Comparison of ENCODE assay signal across 12 cellular contexts in genomic region chr14:23376477-23377200, GRCh38. TPM values are rescaled to one million over a fixed set of nuclear protein-coding genes. Genes with fewer than 3 reads are reported as not detected.
DNase-seq lines count a peak whose midpoint lies in the region; ATAC-seq and TF ChIP-seq lines count a peak whose summit lies in the region.
"Had no signal": no experiment of that assay in that cellular context is flagged by ENCODE, and none has a peak within 500 bp of the region (broad histone marks: within the 10 kb centered on the region; RNA-seq: fewer than 3 reads in every experiment).

CMTM5 (plus strand) TSS chr14:23377046; CDS start chr14:23377252, 206 bp downstream.

- peak within 1 kb of the TSS in 1 of 2 donors; percentile 19 for H3K4me3 ChIP-seq in right atrium auricular region
- no peak within 1 kb of the TSS for H3K4me3 ChIP-seq in mononuclear cell (ENCODE audit: low read length)
- H3K4me3 ChIP-seq in effector memory CD4-positive, alpha-beta T cell (ENCODE audit: insufficient read depth, low read depth, low read length, poor library complexity, severe bottlenecking), result no peak within 1 kb of the TSS

- H3K9me3 ChIP-seq in right atrium auricular region (no peaks in the 10 kb centered on the region), mononuclear cell (ENCODE audit: low read depth, low read length) (no peaks in the 10 kb centered on the region)
- no peaks in the 10 kb centered on the region for H3K9me3 ChIP-seq in effector memory CD4-positive, alpha-beta T cell (ENCODE audit: control insufficient read depth, low read length)

- TF ChIP-seq CTCF in right atrium auricular region (IDR thresholded peaks at IDR 0.05), result no peak

- DNase-seq in Right ventricle myocardium inferior (ENCODE audit: missing footprints) (peak; percentile 73), right atrium auricular region (ENCODE audit: low spot score) (no peak), foreskin melanocyte (peak; percentile 46), H4 (ENCODE audit: low spot score) (no peak), 8988T (no peak)
- no peak for DNase-seq in activated effector memory CD4-positive, alpha-beta T cell treated with anti-CD3 and anti-CD28 coated beads, Interleukin-2, amount 50 U/mL, for 16 hours
- no peak for DNase-seq in effector memory CD4-positive, alpha-beta T cell
- DNase-seq: GF-D8 had no signal

- peaks cover 5% of the 10 kb centered on the region for H3K36me3 ChIP-seq in right atrium auricular region
- no peaks in the 10 kb centered on the region for H3K36me3 ChIP-seq in effector memory CD4-positive, alpha-beta T cell (ENCODE audit: control insufficient read depth, insufficient read depth, low read length)

- intact Hi-C loops in Right ventricle myocardium inferior (cut with DNase I), result loop anchor here (5.0 kb wide), 1 partner anchor 109 kb away; no protein-coding TSS in a partner anchor

- ATAC-seq in Right ventricle myocardium inferior, result peak; percentile 14
- ATAC-seq: HCT116, left lobe of liver had no signal

- H3K27me3 ChIP-seq in right atrium auricular region, result no peaks in the 10 kb centered on the region
- no peaks in the 10 kb centered on the region for H3K27me3 ChIP-seq in mononuclear cell (ENCODE audit: insufficient read depth, low read length)
- no peaks in the 10 kb centered on the region for H3K27me3 ChIP-seq in effector memory CD4-positive, alpha-beta T cell (replicated peaks; ENCODE audit: control insufficient read depth, insufficient read depth, low read length, poor library complexity, severe bottlenecking)

- H3K27ac ChIP-seq in right atrium auricular region, result peak within 1 kb of the TSS in 1 of 2 donors; percentile 42
- H3K27ac ChIP-seq in effector memory CD4-positive, alpha-beta T cell (ENCODE audit: insufficient read depth, low read length, poor library complexity, severe bottlenecking), result no peak within 1 kb of the TSS
- H3K27ac ChIP-seq: RWPE1 had no signal

- no peaks in the 10 kb centered on the region for H3K4me1 ChIP-seq in right atrium auricular region
- no peaks in the 10 kb centered on the region for H3K4me1 ChIP-seq in mononuclear cell (ENCODE audit: insufficient read depth, low read length)
- no peaks in the 10 kb centered on the region for H3K4me1 ChIP-seq in effector memory CD4-positive, alpha-beta T cell (ENCODE audit: control insufficient read depth, insufficient read depth, low read length, poor library complexity, severe bottlenecking)

RNA-seq across cellular contexts. Expression of gene CMTM5, which starts in this region (rescaled TPM):
- total RNA-seq in Right ventricle myocardium inferior, result 0.92 TPM
- total RNA-seq in right atrium auricular region, result not detected
- total RNA-seq in mononuclear cell, result 22.0 TPM
- total RNA-seq in H4 (2014; rRNA removed; shearing (Covaris generic)), result not detected in 2 replicates
- total RNA-seq: left lobe of liver had no signal

Comparison
In these comparisons a context has a peak if more than half of its experiments do, and no peak if none do; other contexts are left out.
1. RNA of gene CMTM5 (total RNA-seq): 22.0 TPM in mononuclear cell (single experiment); 0.92 TPM in Right ventricle myocardium inferior (single experiment), not detected in right atrium auricular region and not detected in H4; every median in the first group is over 10 times any median in the second.
2. Peak in DNase-seq and ATAC-seq in Right ventricle myocardium inferior; RNA of the gene not detected or under 1 TPM.